18 cellular contexts compared by ENCODE assay signal in genomic region chr16:24396350-24397271, GRCh38.
"Had no signal": no experiment of that assay in that cellular context is flagged by ENCODE, and none has a peak within 500 bp of the region (broad histone marks: within the 10 kb centered on the region; RNA-seq: fewer than 3 reads in every experiment).

No MANE protein-coding gene starts in this region.

- FAIRE-seq: endothelial cell of umbilical vein had no signal

- H3K4me3 Mint-ChIP-seq: activated CD4-positive, alpha-beta T cell treated with anti-CD3 and anti-CD28 coated beads, Interleukin-2, amount 10 ng/mL, durations not matched to agents 7 days and 5 days; activated naive CD8-positive, alpha-beta T cell treated with anti-CD3 and anti-CD28 coated beads, Interleukin-2, amount 50 U/mL, for 24 hours; natural killer cell treated with Interleukin-12 subunit alpha and Interleukin-12 subunit beta and Interleukin-15 and Interleukin-18, amount 100 ng/mL, for 72 hours had no signal

- H3K9me3 Mint-ChIP-seq: activated CD4-positive, alpha-beta T cell treated with anti-CD3 and anti-CD28 coated beads, Interleukin-2, amount 10 ng/mL, durations not matched to agents 7 days and 5 days; activated naive CD8-positive, alpha-beta T cell treated with anti-CD3 and anti-CD28 coated beads, Interleukin-2, amount 50 U/mL, for 24 hours; natural killer cell treated with Interleukin-12 subunit alpha and Interleukin-12 subunit beta and Interleukin-15 and Interleukin-18, amount 100 ng/mL, for 72 hours had no signal

- H3K4me1 ChIP-seq: ascending aorta, breast epithelium, right atrium auricular region, tibial nerve, uterus had no signal

- H3K9me3 ChIP-seq: ascending aorta, breast epithelium, uterus had no signal

- H3K27ac Mint-ChIP-seq: activated CD4-positive, alpha-beta T cell treated with anti-CD3 and anti-CD28 coated beads, Interleukin-2, amount 10 ng/mL, durations not matched to agents 7 days and 5 days; activated naive CD8-positive, alpha-beta T cell treated with anti-CD3 and anti-CD28 coated beads, Interleukin-2, amount 50 U/mL, for 24 hours; natural killer cell treated with Interleukin-12 subunit alpha and Interleukin-12 subunit beta and Interleukin-15 and Interleukin-18, amount 100 ng/mL, for 72 hours had no signal

- H3K36me3 Mint-ChIP-seq: natural killer cell treated with Interleukin-12 subunit alpha and Interleukin-12 subunit beta and Interleukin-15 and Interleukin-18, amount 100 ng/mL, for 72 hours had no signal

- H3K4me1 Mint-ChIP-seq: activated CD4-positive, alpha-beta T cell treated with anti-CD3 and anti-CD28 coated beads, Interleukin-2, amount 10 ng/mL, durations not matched to agents 7 days and 5 days; activated naive CD8-positive, alpha-beta T cell treated with anti-CD3 and anti-CD28 coated beads, Interleukin-2, amount 50 U/mL, for 24 hours had no signal

- H3K4me3 ChIP-seq: ascending aorta, breast epithelium, right atrium auricular region, tibial nerve, uterus had no signal

- H3K27ac ChIP-seq: ascending aorta, breast epithelium, right atrium auricular region, tibial nerve, uterus had no signal

- ATAC-seq: activated naive CD8-positive, alpha-beta T cell treated with anti-CD3 and anti-CD28 coated beads, Interleukin-2, amount 50 U/mL, for 24 hours; natural killer cell treated with Interleukin-12 subunit alpha and Interleukin-12 subunit beta and Interleukin-15 and Interleukin-18, amount 100 ng/mL, for 72 hours had no signal

- H3K36me3 ChIP-seq: ascending aorta, breast epithelium, right atrium auricular region, tibial nerve, uterus had no signal

- H3K27me3 ChIP-seq: ascending aorta, breast epithelium, right atrium auricular region, tibial nerve, uterus had no signal

- DNase-seq: activated CD4-positive, alpha-beta T cell treated with anti-CD3 and anti-CD28 coated beads, Interleukin-2, amount 10 ng/mL, durations not matched to agents 7 days and 5 days; activated CD8-positive, alpha-beta memory T cell treated with anti-CD3 and anti-CD28 coated beads, Interleukin-2, amount 50 U/mL, for 48 hours; activated naive CD8-positive, alpha-beta T cell treated with anti-CD3 and anti-CD28 coated beads, Interleukin-2, amount 50 U/mL, for 24 hours; cerebellar nuclear complex; effector CD8-positive, alpha-beta T cell; foreskin fibroblast; hypothalamus; mesendoderm; stimulated activated CD4-positive, alpha-beta T cell treated with anti-CD3 and anti-CD28 coated beads, Interleukin-2, amount 100 ng/mL, for 48 hours; stimulated activated naive CD4-positive, alpha-beta T cell treated with Interleukin-2 at 50 U/mL for 16 hours; substantia nigra; uterus had no signal
